In the genomic region with DNA sequence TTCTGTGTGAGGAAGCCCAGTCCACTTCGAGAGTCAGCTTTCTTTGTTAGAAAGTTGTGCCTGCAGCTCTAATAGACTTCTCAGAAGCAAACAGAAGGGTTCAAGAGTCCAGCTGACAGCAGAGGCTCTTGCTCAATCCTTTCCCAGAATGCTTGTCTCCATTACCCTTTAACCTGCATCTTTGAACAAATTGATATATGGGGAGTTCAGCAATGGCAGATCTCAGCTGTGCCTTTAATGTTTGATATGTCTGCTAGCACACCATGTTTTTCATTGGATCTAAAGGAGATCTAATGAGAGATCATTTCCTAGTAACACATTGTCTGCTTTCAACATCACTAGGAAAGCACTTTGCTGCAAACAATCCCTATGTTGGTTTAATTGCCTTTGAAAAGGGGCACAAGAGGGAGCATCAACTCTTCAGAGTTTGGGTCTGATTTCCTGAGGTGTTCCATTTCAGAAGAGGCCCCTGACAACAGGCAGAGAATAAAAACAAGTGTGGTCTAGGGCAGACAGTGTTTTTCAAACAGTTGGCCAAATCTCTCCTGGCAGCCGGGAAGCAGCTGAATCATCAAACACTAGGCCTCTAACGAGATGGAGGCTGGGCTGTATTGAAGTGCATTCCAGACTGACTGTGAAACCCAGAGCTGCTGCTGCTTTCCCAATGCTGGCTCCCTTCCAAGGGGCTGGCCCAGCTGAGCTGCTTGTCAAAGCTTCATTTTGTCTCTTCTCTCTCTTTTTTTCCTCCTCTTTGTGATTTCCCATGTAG, we compare ENCODE assay signal across 9 cellular contexts. TPM values are rescaled to one million over a fixed set of nuclear protein-coding genes. Genes with fewer than 3 reads are reported as not detected.
DNase-seq lines count a peak whose midpoint lies in the region; ATAC-seq and TF ChIP-seq lines count a peak whose summit lies in the region.
"Had no signal": no experiment of that assay in that cellular context is flagged by ENCODE, and none has a peak within 500 bp of the region (broad histone marks: within the 10 kb centered on the region; RNA-seq: fewer than 3 reads in every experiment).

No MANE protein-coding gene starts in this region.

- no peak for ATAC-seq in HG03097 (IDR thresholded peaks at IDR 0.05; ENCODE audit: low FRiP score, unreplicated experiment)
- no peak for ATAC-seq in HG03342 (IDR thresholded peaks at IDR 0.05; ENCODE audit: unreplicated experiment)

- no peaks in the 10 kb centered on the region for H3K27me3 ChIP-seq in HUES64 (ENCODE audit: insufficient read depth, low read length)
- H3K27me3 ChIP-seq in esophagus squamous epithelium = no peaks in the 10 kb centered on the region

- no peak for TF ChIP-seq CTCF in esophagus squamous epithelium (IDR thresholded peaks at IDR 0.05)

- TF ChIP-seq POLR2A in esophagus squamous epithelium (IDR thresholded peaks at IDR 0.05) = no peak

- DNase-seq in RPMI7951 (ENCODE audit: low read depth) (peak; percentile 91), esophagus squamous epithelium (lab: John Stamatoyannopoulos, UW) (peak; percentile 2), mucosa of gallbladder (ENCODE audit: low spot score) (peak; percentile 88), cortex of kidney (lab: John Stamatoyannopoulos, UW) (no peak), GF-D8 (lab: John Stamatoyannopoulos, UW) (no peak)

- H3K9ac ChIP-seq in HUES64 (ENCODE audit: low read depth, low read length) = no peak overlapping the region; the same call in 1 of the 2 replicates

- H3K36me3 ChIP-seq in HUES64 (ENCODE audit: insufficient read depth, low read length) (no peaks in the 10 kb centered on the region), esophagus squamous epithelium (no peaks in the 10 kb centered on the region)

- intact Hi-C loops in esophagus squamous epithelium (cut with DNase I) = no loop called here

- WGBS in HUES64 = 31% methylated on average over 3 of the region's 3 CpGs
- WGBS in esophagus squamous epithelium, 2 donors = 20 to 21% methylated on average over 1 to 3 of the region's 3 CpGs

- H3K4me3 ChIP-seq in HUES64 (ENCODE audit: low read length) (no peak overlapping the region), esophagus squamous epithelium (no peak overlapping the region)

- no peaks in the 10 kb centered on the region for H3K9me3 ChIP-seq in HUES64 (ENCODE audit: insufficient read depth, low read depth, low read length)
- no peaks in the 10 kb centered on the region for H3K9me3 ChIP-seq in esophagus squamous epithelium

- H3K4me1 ChIP-seq in HUES64 (ENCODE audit: insufficient read depth, low read length) (peaks cover 17% of the 10 kb centered on the region), esophagus squamous epithelium (peaks cover 0 to 8% (median 8%) of the 10 kb centered on the region in 3 donors)

- peak overlapping the region; percentile 45; the same call in 1 of the 2 replicates for H3K27ac ChIP-seq in HUES64 (ENCODE audit: low read depth, low read length)
- peak overlapping the region in 3 of 4 donors; percentile 64 to 82 (median 81) for H3K27ac ChIP-seq in esophagus squamous epithelium

RNA-seq across cellular contexts. Expression of gene LUZP4, which starts 55.6 kb away (rescaled TPM):
- not detected for polyA plus RNA-seq in HUES64 (2013, experiment 1 of 2)
- polyA plus RNA-seq in HUES64 (2013, experiment 2 of 2) = not detected
- 0.10 TPM in 1 of 2 replicates, not detected in the other for total RNA-seq in RPMI7951 (2014; rRNA removed; shearing (Covaris generic))
- not detected for total RNA-seq in esophagus squamous epithelium
- total RNA-seq in mucosa of gallbladder = not detected
- total RNA-seq: T-helper 1 cell treated with Interleukin-12 subunit alpha and Interleukin-12 subunit beta and Interleukin-4 antibody, amounts not matched to agents 30 ng/mL and 1 ng/mL, for 36 hours had no signal

Comparison
In these comparisons a context has a peak if more than half of its experiments do, and no peak if none do; other contexts are left out.
1. DNase-seq: peak in RPMI7951 (single experiment), esophagus squamous epithelium (single experiment) and mucosa of gallbladder (single experiment); none in cortex of kidney (single experiment) and GF-D8 (single experiment).